Comparison of ENCODE assay signal across 1 cellular context in genomic region chr12:132471011-132471857, GRCh38.
TF ChIP-seq lines count a peak whose summit lies in the region.

No MANE protein-coding gene starts in this region.

TF ChIP-seq in HepG2, 621 proteins besides CTCF, POLR2A, EP300 and RAD21 (continued from another document and continues in another):
- no peak for TF ChIP-seq MZF1 (CRISPR knock-in tag; IDR thresholded peaks at IDR 0.05; ENCODE audit: borderline replicate concordance)
- TF ChIP-seq RFXAP (CRISPR knock-in tag; IDR thresholded peaks at IDR 0.05; ENCODE audit: borderline replicate concordance): no peak
- no peak for TF ChIP-seq DBP (CRISPR knock-in tag; IDR thresholded peaks at IDR 0.05; ENCODE audit: not compliant biosample characterization)
- TF ChIP-seq GLMP (CRISPR knock-in tag; IDR thresholded peaks at IDR 0.05; ENCODE audit: borderline replicate concordance): no peak
- TF ChIP-seq ZNF816 (CRISPR knock-in tag; IDR thresholded peaks at IDR 0.05; ENCODE audit: borderline replicate concordance): peak; percentile 79; the same call in 1 of the 2 replicates
- TF ChIP-seq NFAT5 (CRISPR knock-in tag; IDR thresholded peaks at IDR 0.05): no peak
- TF ChIP-seq FOXK1 (CRISPR knock-in tag; IDR thresholded peaks at IDR 0.05; ENCODE audit: borderline replicate concordance, low read depth): peak; percentile 54; the same call in 1 of the 2 replicates
- 0 out of 2 replicates have a peak, but pooled peaks have one; percentile 49 for TF ChIP-seq ZBTB42 (CRISPR knock-in tag; IDR thresholded peaks at IDR 0.05)
- TF ChIP-seq CREB1 (IDR thresholded peaks at IDR 0.05): peak; percentile 89
- TF ChIP-seq CREB1 (CRISPR knock-in tag; IDR thresholded peaks at IDR 0.05): peak; percentile 90
- TF ChIP-seq SSRP1 (CRISPR knock-in tag; IDR thresholded peaks at IDR 0.05): 0 out of 2 replicates have a peak, but pooled peaks have one; percentile 53
- 0 out of 2 replicates have a peak, but pooled peaks have one; percentile 59 for TF ChIP-seq ZBTB26 (CRISPR knock-in tag; IDR thresholded peaks at IDR 0.05; ENCODE audit: borderline replicate concordance)
- peak; percentile 88 for TF ChIP-seq ZKSCAN8 (CRISPR knock-in tag; IDR thresholded peaks at IDR 0.05; ENCODE audit: borderline replicate concordance)
- peak; percentile 28; the same call in 1 of the 2 replicates for TF ChIP-seq DPF2 (CRISPR knock-in tag; IDR thresholded peaks at IDR 0.05; ENCODE audit: borderline replicate concordance, low read depth)
- no peak for TF ChIP-seq ZBTB49 (CRISPR knock-in tag; IDR thresholded peaks at IDR 0.05; ENCODE audit: borderline replicate concordance)
- no peak for TF ChIP-seq SNAI1 (CRISPR knock-in tag; IDR thresholded peaks at IDR 0.05; ENCODE audit: borderline replicate concordance)
- peak; percentile 94 for TF ChIP-seq PITX1 (CRISPR knock-in tag; IDR thresholded peaks at IDR 0.05)
- no peak for TF ChIP-seq NR0B2 (CRISPR knock-in tag; IDR thresholded peaks at IDR 0.05)
- TF ChIP-seq ETV6 (CRISPR knock-in tag; conservative IDR thresholded peaks at IDR 0.05): no peak
- TF ChIP-seq AGO1 (IDR thresholded peaks at IDR 0.05; ENCODE audit: low read depth, low read length, poor library complexity, severe bottlenecking): no peak
- no peak for TF ChIP-seq SRSF1 (optimal IDR thresholded peaks at IDR 0.05; ENCODE audit: low read depth, low read length)
- peak; percentile 50; the same call in 1 of the 2 replicates for TF ChIP-seq ZNF281 (CRISPR knock-in tag; IDR thresholded peaks at IDR 0.05; ENCODE audit: borderline replicate concordance)
- no peak for TF ChIP-seq ADNP (CRISPR knock-in tag; IDR thresholded peaks at IDR 0.05)
- no peak for TF ChIP-seq ZNF12 (CRISPR knock-in tag; IDR thresholded peaks at IDR 0.05)
- TF ChIP-seq ZBTB2 (CRISPR knock-in tag; IDR thresholded peaks at IDR 0.05; ENCODE audit: low read depth): no peak
- TF ChIP-seq ZNF883 (CRISPR knock-in tag; IDR thresholded peaks at IDR 0.05; ENCODE audit: not compliant biosample characterization): no peak
- no peak for TF ChIP-seq ZNF619 (CRISPR knock-in tag; IDR thresholded peaks at IDR 0.05)
- no peak for TF ChIP-seq NFE2L2 (IDR thresholded peaks at IDR 0.05; ENCODE audit: low read length)
- peak; percentile 67; the same call in 1 of the 2 replicates for TF ChIP-seq XBP1 (CRISPR knock-in tag; IDR thresholded peaks at IDR 0.05)
- TF ChIP-seq ZSCAN25 (CRISPR knock-in tag; IDR thresholded peaks at IDR 0.05): peak; percentile 99
- no peak for TF ChIP-seq ZNF446 (CRISPR knock-in tag; IDR thresholded peaks at IDR 0.05)
- TF ChIP-seq SIN3B (IDR thresholded peaks at IDR 0.05; ENCODE audit: low read length): no peak
- TF ChIP-seq ETV5 (CRISPR knock-in tag; IDR thresholded peaks at IDR 0.05; ENCODE audit: borderline replicate concordance): peak; percentile 90
- no peak for TF ChIP-seq PRDM15 (CRISPR knock-in tag; IDR thresholded peaks at IDR 0.05)
- TF ChIP-seq BRCA1 (CRISPR knock-in tag; IDR thresholded peaks at IDR 0.05): no peak
- TF ChIP-seq E2F2 (CRISPR knock-in tag; IDR thresholded peaks at IDR 0.05; ENCODE audit: borderline replicate concordance): peak; percentile 88; the same call in 1 of the 2 replicates
- peak; percentile 26 to 75; a peak in 3 of 4 replicates for TF ChIP-seq NR2F1 (CRISPR knock-in tag; IDR thresholded peaks at IDR 0.05)
- no peak for TF ChIP-seq SETDB1 (CRISPR knock-in tag; IDR thresholded peaks at IDR 0.05; ENCODE audit: borderline replicate concordance)
- peak; percentile 60 for TF ChIP-seq DMAP1 (CRISPR knock-in tag; IDR thresholded peaks at IDR 0.05)
- no peak for TF ChIP-seq RBM39 (IDR thresholded peaks at IDR 0.05; ENCODE audit: low read depth, low read length, poor library complexity, severe bottlenecking)
